Comparison of ENCODE assay signal across 10 cellular contexts in genomic region chr10:9294865-9295264, GRCh38.
A peak's percentile ranks its signal among the peaks of the same experiment; 100 is the strongest.
DNase-seq lines count a peak whose midpoint lies in the region; ATAC-seq, FAIRE-seq and TF ChIP-seq lines count a peak whose summit lies in the region.
"Had no signal": no experiment of that assay in that cellular context is flagged by ENCODE, and none has a peak within 500 bp of the region (broad histone marks: within the 10 kb centered on the region; RNA-seq: fewer than 3 reads in every experiment).

No MANE protein-coding gene starts in this region.

- POLR2A ChIA-PET in SK-N-SH (lab: Yijun Ruan, JAX) = interaction anchor here (1.7 kb wide), 1 partner anchor 56 kb away, joined by 4 read pairs; no protein-coding TSS in a partner anchor

- H3K9me3 ChIP-seq in SK-N-SH (no peaks in the 10 kb centered on the region), colonic mucosa (no peaks in the 10 kb centered on the region)

- DNase-seq in GM12892 (ENCODE audit: insufficient read length) (no peak), SK-N-SH (no peak), colonic mucosa (no peak), caudate nucleus (lab: John Stamatoyannopoulos, UW) (no peak), inferior parietal cortex (ENCODE audit: extremely low spot score) (no peak)
- no peak for DNase-seq in stimulated activated CD4-positive, alpha-beta T cell treated with anti-CD3 and anti-CD28 coated beads, Interleukin-4, amount 100 ng/mL, for 24 hours
- DNase-seq: T-cell had no signal

- H3K27me3 ChIP-seq in SK-N-SH (ENCODE audit: insufficient read depth) = no peaks in the 10 kb centered on the region
- H3K27me3 ChIP-seq in colonic mucosa = no peaks in the 10 kb centered on the region

- no peaks in the 10 kb centered on the region for H3K9me2 ChIP-seq in SK-N-SH

- H4K20me1 ChIP-seq in SK-N-SH (ENCODE audit: insufficient read depth) = no peaks in the 10 kb centered on the region

- TF ChIP-seq CTCF in SK-N-SH (IDR thresholded peaks at IDR 0.05) (no peak), colonic mucosa (IDR thresholded peaks at IDR 0.05) (no peak)

- H3F3A ChIP-seq in SK-N-SH (replicated peaks; ENCODE audit: insufficient read depth) = no peaks in the 10 kb centered on the region

- CTCF ChIA-PET in SK-N-SH (lab: Yijun Ruan, JAX) = interaction anchor here (0.7 to 1.9 kb wide), 4 partner anchors 9 to 1236 kb away, joined by 3 to 10 read pairs (median 5); no protein-coding TSS in a partner anchor

- no peak overlapping the region for H3K4me3 ChIP-seq in SK-N-SH (ENCODE audit: low read depth in 2 of 2, low read length in 1 of 2)
- H3K4me3 ChIP-seq in colonic mucosa = no peak overlapping the region

- no peak for TF ChIP-seq POLR2A in GM12892 (IDR thresholded peaks at IDR 0.05; ENCODE audit: low read depth, low read length)

- TF ChIP-seq EP300 in SK-N-SH (IDR thresholded peaks at IDR 0.05; ENCODE audit: borderline replicate concordance in 1 of 2, low read depth in 1 of 2, low read length in 1 of 2) = peak in 1 of 2 experiments; percentile 66; a peak in 1 of 4 replicates

- no peak overlapping the region for H2AFZ ChIP-seq in SK-N-SH (ENCODE audit: low read depth)

- H3K9ac ChIP-seq in SK-N-SH (no peak overlapping the region), colonic mucosa (ENCODE audit: low read depth in 2 of 2, low read length in 2 of 2) (no peak overlapping the region)

- peak; percentile 91 for FAIRE-seq in GM12892 (lab: Jason Lieb, UNC)
- FAIRE-seq: endothelial cell of umbilical vein had no signal

- H3K4me2 ChIP-seq in SK-N-SH = no peak overlapping the region

- intact Hi-C loops in colonic mucosa (cut with DNase I) = no loop called here

- WGBS in SK-N-SH (ENCODE audit: low lambda C conversion rate) = 46% methylated on average over 1 of the region's 1 CpG

- ATAC-seq in GM19397 (IDR thresholded peaks at IDR 0.05; ENCODE audit: unreplicated experiment) (peak; percentile 90), HG02981 (IDR thresholded peaks at IDR 0.05; ENCODE audit: unreplicated experiment) (peak; percentile 76)

- peak overlapping the region in 1 of 2 experiments; percentile 100; a peak in 2 of 4 replicates for H3K27ac ChIP-seq in SK-N-SH (ENCODE audit: low read depth in 2 of 2, low read length in 1 of 2)
- no peak overlapping the region for H3K27ac ChIP-seq in colonic mucosa
- no peak overlapping the region for H3K27ac ChIP-seq in caudate nucleus (ENCODE audit: low read depth, low read length)

- peak; percentile 4; the same call in 1 of the 2 replicates for TF ChIP-seq RAD21 in SK-N-SH (IDR thresholded peaks at IDR 0.05; ENCODE audit: low read length)

- H3K79me2 ChIP-seq in SK-N-SH (ENCODE audit: insufficient read depth) = no peaks in the 10 kb centered on the region

- H3K4me1 ChIP-seq in SK-N-SH (ENCODE audit: control insufficient read depth in 1 of 2, insufficient read depth in 2 of 2, low read depth in 1 of 2, low read length in 1 of 2) (peaks cover 0 to 28% of the 10 kb centered on the region in 2 experiments; a peak in 2 of 4 replicates), colonic mucosa (no peaks in the 10 kb centered on the region)

- H3K36me3 ChIP-seq in SK-N-SH (replicated peaks in 1 of 2; ENCODE audit: control insufficient read depth in 1 of 2, insufficient read depth in 2 of 2, low read length in 1 of 2) = no peaks in the 10 kb centered on the region
- no peaks in the 10 kb centered on the region for H3K36me3 ChIP-seq in colonic mucosa

TF ChIP-seq in SK-N-SH, 30 proteins besides CTCF, POLR2A, EP300 and RAD21:
- TF ChIP-seq GATA2 (CRISPR knock-in tag; IDR thresholded peaks at IDR 0.05) (peak; percentile 66), TCF12 (IDR thresholded peaks at IDR 0.05) (peak; percentile 12; the same call in 1 of the 2 replicates), CHD2 (IDR thresholded peaks at IDR 0.05; ENCODE audit: low read length, partially characterized antibody) (peak; percentile 67), YY1 (IDR thresholded peaks at IDR 0.05; ENCODE audit: low read depth) (no peak)
